Comparison of ENCODE assay signal across 19 cellular contexts in genomic region chr11:2748061-2748813, GRCh38. TPM values are rescaled to one million over a fixed set of nuclear protein-coding genes. Genes with fewer than 3 reads are reported as not detected.
DNase-seq lines count a peak whose midpoint lies in the region; ATAC-seq, FAIRE-seq and TF ChIP-seq lines count a peak whose summit lies in the region.
"Had no signal": no experiment of that assay in that cellular context is flagged by ENCODE, and none has a peak within 500 bp of the region (broad histone marks: within the 10 kb centered on the region; RNA-seq: fewer than 3 reads in every experiment).

No MANE protein-coding gene starts in this region.

- DNase-seq in NCI-H82 (lab: John Stamatoyannopoulos, UW): peak; percentile 58
- DNase-seq in NCI-H82 treated with DMSO at 0.1 percent for 48 hours (lab: John Stamatoyannopoulos, UW; ENCODE audit: unreplicated experiment): no peak
- no peak for DNase-seq in GM12878 (ENCODE audit: low read depth, low spot score)
- peak; percentile 37 for DNase-seq in lower lobe of right lung
- DNase-seq in retina: peak; percentile 24
- DNase-seq in effector CD4-positive, alpha-beta T cell: no peak
- DNase-seq in A172 (ENCODE audit: low spot score): no peak
- DNase-seq: 8988T, COR-L47, GOT3, KBM-7, NCI-H1092, NCI-H2227 treated with DMSO at 0.1 percent for 48 hours, NCI-H69, PC-9 had no signal

- H3K9me3 ChIP-seq in GM12878 (replicated peaks; ENCODE audit: control insufficient read depth, insufficient read depth, low read length) (no peaks in the 10 kb centered on the region), lower lobe of right lung (no peaks in the 10 kb centered on the region)

- BruUV-seq in GM12878 (replicated peaks; lab: Mats Ljungman, UMichigan): no TSS peak

- H3K4me3 ChIP-seq in GM12878 (no peak overlapping the region), lower lobe of right lung (no peak overlapping the region)
- H3K4me3 ChIP-seq: PC-9 had no signal

- no peaks in the 10 kb centered on the region for H3K79me2 ChIP-seq in GM12878 (ENCODE audit: control insufficient read depth, insufficient read depth, low read length)

- no peak for FAIRE-seq in GM12878 (lab: Jason Lieb, UNC)
- FAIRE-seq: GM12891, HTR-8/SVneo had no signal

- no peak overlapping the region for H2AFZ ChIP-seq in GM12878 (ENCODE audit: control insufficient read depth, low read depth, low read length)
- H2AFZ ChIP-seq: PC-9 had no signal

- no peak for TF ChIP-seq POLR2A in GM12878 (IDR thresholded peaks at IDR 0.05; ENCODE audit: low read depth, low read length)

- TF ChIP-seq CTCF in GM12878 (IDR thresholded peaks at IDR 0.05 in 2 of 3, conservative IDR thresholded peaks at IDR 0.05 in 1 of 3; ENCODE audit: control insufficient read depth in 2 of 3, extremely low read depth in 1 of 3, insufficient read depth in 1 of 3, low read depth in 3 of 3, low read length in 3 of 3) (no peak), lower lobe of right lung (IDR thresholded peaks at IDR 0.05) (no peak)

- TF ChIP-seq EP300 in GM12878 (IDR thresholded peaks at IDR 0.05; ENCODE audit: borderline replicate concordance in 1 of 2, control insufficient read depth in 1 of 2, low read depth in 2 of 2, low read length in 2 of 2): no peak

- H3K27me3 ChIP-seq in GM12878 (replicated peaks in 1 of 2; ENCODE audit: control insufficient read depth in 2 of 2, insufficient read depth in 2 of 2, low read length in 1 of 2) (no peaks in the 10 kb centered on the region; a peak in 1 of 4 replicates), lower lobe of right lung (ENCODE audit: low read depth) (no peaks in the 10 kb centered on the region)

- H3K4me1 ChIP-seq in GM12878 (ENCODE audit: control insufficient read depth, insufficient read depth, low read length): no peaks in the 10 kb centered on the region; the same call in 1 of the 2 replicates
- H3K4me1 ChIP-seq in lower lobe of right lung: no peaks in the 10 kb centered on the region

- no peak for ATAC-seq in GM12878
- no peak for ATAC-seq in lower lobe of right lung
- no peak for ATAC-seq in GM21786 (IDR thresholded peaks at IDR 0.05; ENCODE audit: unreplicated experiment)

- intact Hi-C loops in GM12878 (cut with micrococcal nuclease; ENCODE audit: unreplicated experiment): no loop called here
- intact Hi-C loops in lower lobe of right lung (cut with DNase I): no loop called here

- H3K36me3 ChIP-seq in GM12878 (ENCODE audit: control insufficient read depth in 2 of 2, insufficient read depth in 2 of 2, low read length in 1 of 2) (no peaks in the 10 kb centered on the region), lower lobe of right lung (no peaks in the 10 kb centered on the region)

- CTCF ChIA-PET in GM12878 (lab: Yijun Ruan, JAX): no interaction called here

- no peaks in the 10 kb centered on the region for H4K20me1 ChIP-seq in GM12878 (ENCODE audit: control insufficient read depth, insufficient read depth)

- POLR2A ChIA-PET in GM12878 (lab: Charles Lee): no interaction called here

- H3K27ac ChIP-seq in GM12878 (ENCODE audit: control insufficient read depth, insufficient read depth) (no peak overlapping the region), lower lobe of right lung (no peak overlapping the region)
- H3K27ac ChIP-seq: C4-2B, PC-9 had no signal

- in situ Hi-C loops in GM12878 (cut with MboI): no loop called here

- RAD21 ChIA-PET in GM12878 (lab: Charles Lee; ENCODE audit: unreplicated experiment): no interaction called here

- H3K4me2 ChIP-seq in GM12878 (ENCODE audit: control insufficient read depth, insufficient read depth): no peak overlapping the region
- H3K4me2 ChIP-seq: PC-9 had no signal

- SMC1A ChIA-PET in GM12878 (lab: Charles Lee; ENCODE audit: uncharacterized antibody, unreplicated experiment): no interaction called here

- WGBS in GM12878 (ENCODE audit: insufficient coverage, insufficient replicate concordance, low lambda C conversion rate, missing lambda C conversion rate): 18% methylated on average over 11 of the region's 11 CpGs

- no peak for TF ChIP-seq RAD21 in GM12878 (IDR thresholded peaks at IDR 0.05; ENCODE audit: insufficient read depth, low read depth, low read length)

- no peak overlapping the region for H3K9ac ChIP-seq in GM12878 (ENCODE audit: control insufficient read depth, insufficient read depth, low read length)

TF ChIP-seq in GM12878, 131 proteins besides CTCF, POLR2A, EP300 and RAD21:
- TF ChIP-seq NFIC (IDR thresholded peaks at IDR 0.05; ENCODE audit: low read depth, low read length) (no peak), BMI1 (IDR thresholded peaks at IDR 0.05; ENCODE audit: borderline replicate concordance) (no peak), CREM (IDR thresholded peaks at IDR 0.05; ENCODE audit: low read depth) (no peak), NBN (IDR thresholded peaks at IDR 0.05) (no peak), RAD51 (IDR thresholded peaks at IDR 0.05) (peak; percentile 49; the same call in 1 of the 2 replicates), BHLHE40 (IDR thresholded peaks at IDR 0.05; ENCODE audit: borderline replicate concordance in 1 of 2, low read depth in 2 of 2, low read length in 1 of 2) (peak in 1 of 2 experiments; percentile 43; a peak in 2 of 4 replicates), MTA2 (IDR thresholded peaks at IDR 0.05; ENCODE audit: low read depth) (no peak)
TF ChIP-seq in GM12878: peak in this region for 2.

RNA-seq across cellular contexts. Expression of gene KCNQ1OT1, which starts 48.4 kb away (rescaled TPM):
- total RNA-seq in GM12878 (2013; cell fraction: nucleolus; rRNA removed): 19.7 and 20.8 TPM in 2 replicates
- 1.1 TPM in 2 replicates for total RNA-seq in GM12878 (2014; rRNA removed)
- 1.6 and 1.7 TPM in 2 replicates for total RNA-seq in GM12878 (2014; rRNA removed; fragmentation: Illumina TruSeq; extraction: Trizol)
- total RNA-seq in GM12878 (2021): 1.1 and 1.3 TPM in 2 replicates
- 0.21 TPM for polyA plus RNA-seq in GM12878 (2011; ENCODE audit: low read depth)
- 0.22 and 0.27 TPM in 2 replicates for polyA plus RNA-seq in GM12878 (2011; rRNA removed)
- 0.01 and 0.02 TPM in 2 replicates for polyA plus RNA-seq in GM12878 (2011; cell fraction: cytosol; rRNA removed)
- polyA plus RNA-seq in GM12878 (2011; cell fraction: nucleus; rRNA removed): 1.7 and 1.8 TPM in 2 replicates
- polyA plus RNA-seq in GM12878 (2012): 0.31 TPM in 2 replicates
- polyA plus RNA-seq in GM12878 (2014; fragmentation: Illumina TruSeq; extraction: Trizol): 0.35 and 0.36 TPM in 2 replicates
- under 1 TPM; 0.02 to 0.13 TPM for polyA plus RNA-seq in GM12878 (2014; fragmentation: Nextera tagmentation; extraction: Ambion mirVana)
- polyA plus RNA-seq in GM12878 (2014; rRNA removed): 0.31 and 0.34 TPM in 2 replicates
- polyA plus RNA-seq in GM12878 (2016; fragmentation: Nextera tagmentation; extraction: Ambion mirVana): under 1 TPM; 0.47 to 0.62 TPM
- polyA minus RNA-seq in GM12878 (2011; rRNA and poly(A)+ RNA removed): 2.4 and 3.0 TPM in 2 replicates
- polyA minus RNA-seq in GM12878 (2011; cell fraction: cytosol; rRNA and poly(A)+ RNA removed): 0.10 and 0.13 TPM in 2 replicates
- 4.2 and 7.3 TPM in 2 replicates for polyA minus RNA-seq in GM12878 (2011; cell fraction: nucleus; rRNA and poly(A)+ RNA removed)
- 1.6 TPM for total RNA-seq in lower lobe of right lung
- total RNA-seq in A172 (2014; rRNA removed; shearing (Covaris generic)): 0.81 and 1.1 TPM in 2 replicates

Comparison
In these comparisons a context has a peak if more than half of its experiments do, and no peak if none do; other contexts are left out.
1. DNase-seq: peak in NCI-H82 (single experiment), lower lobe of right lung (single experiment) and retina (single experiment); none in NCI-H82 treated with DMSO at 0.1 percent for 48 hours (single experiment), GM12878 (single experiment), effector CD4-positive, alpha-beta T cell (single experiment) and A172 (single experiment).